1 cellular context compared by ENCODE assay signal in the genomic region with DNA sequence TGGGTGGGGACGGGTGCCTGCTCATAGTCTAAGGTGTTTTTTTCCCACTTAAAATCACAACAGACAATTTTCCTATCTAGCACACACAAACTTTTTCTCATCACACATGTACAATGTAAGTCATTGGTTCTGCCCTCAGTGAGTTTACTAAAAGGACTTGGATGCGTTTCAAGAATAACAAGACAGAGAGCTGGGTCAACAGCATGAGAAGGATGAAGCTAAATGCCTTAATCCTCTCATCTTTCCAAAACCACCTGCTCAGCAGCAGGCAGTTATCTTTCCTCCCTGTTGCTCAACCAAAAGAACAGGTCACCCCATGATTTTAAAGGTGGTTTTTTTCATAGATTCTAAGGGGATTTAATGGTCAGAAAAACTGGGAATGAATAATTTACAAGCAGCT.
TF ChIP-seq lines count a peak whose summit lies in the region.

No MANE protein-coding gene starts in this region.

TF ChIP-seq in IMR-90, 13 proteins besides CTCF, POLR2A, EP300 and RAD21:
- TF ChIP-seq BHLHE40 (IDR thresholded peaks at IDR 0.05; ENCODE audit: low read depth, low read length) (no peak), RFX5 (IDR thresholded peaks at IDR 0.05; ENCODE audit: low read depth, low read length) (no peak), MAFK (IDR thresholded peaks at IDR 0.05; ENCODE audit: low read depth, low read length) (no peak), MXI1 (IDR thresholded peaks at IDR 0.05; ENCODE audit: borderline replicate concordance, low read depth, low read length) (no peak), SMC3 (IDR thresholded peaks at IDR 0.05; ENCODE audit: low read depth, low read length) (no peak), NFE2L2 (IDR thresholded peaks at IDR 0.05; ENCODE audit: low read depth, low read length) (no peak), CEBPB (IDR thresholded peaks at IDR 0.05; ENCODE audit: low read depth, low read length) (no peak), RCOR1 (IDR thresholded peaks at IDR 0.05; ENCODE audit: insufficient replicate concordance, low read length) (no peak), MAZ (IDR thresholded peaks at IDR 0.05; ENCODE audit: borderline replicate concordance, low read depth, low read length) (no peak), FOS (IDR thresholded peaks at IDR 0.05; ENCODE audit: low read depth, low read length) (no peak), CHD1 (IDR thresholded peaks at IDR 0.05; ENCODE audit: low read depth, low read length) (no peak)
- TF ChIP-seq, protein P1, sequence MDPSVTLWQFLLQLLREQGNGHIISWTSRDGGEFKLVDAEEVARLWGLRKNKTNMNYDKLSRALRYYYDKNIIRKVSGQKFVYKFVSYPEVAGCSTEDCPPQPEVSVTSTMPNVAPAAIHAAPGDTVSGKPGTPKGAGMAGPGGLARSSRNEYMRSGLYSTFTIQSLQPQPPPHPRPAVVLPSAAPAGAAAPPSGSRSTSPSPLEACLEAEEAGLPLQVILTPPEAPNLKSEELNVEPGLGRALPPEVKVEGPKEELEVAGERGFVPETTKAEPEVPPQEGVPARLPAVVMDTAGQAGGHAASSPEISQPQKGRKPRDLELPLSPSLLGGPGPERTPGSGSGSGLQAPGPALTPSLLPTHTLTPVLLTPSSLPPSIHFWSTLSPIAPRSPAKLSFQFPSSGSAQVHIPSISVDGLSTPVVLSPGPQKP (IDR thresholded peaks at IDR 0.05; ENCODE audit: borderline replicate concordance, low read depth, low read length) = no peak
- TF ChIP-seq, protein P2, sequence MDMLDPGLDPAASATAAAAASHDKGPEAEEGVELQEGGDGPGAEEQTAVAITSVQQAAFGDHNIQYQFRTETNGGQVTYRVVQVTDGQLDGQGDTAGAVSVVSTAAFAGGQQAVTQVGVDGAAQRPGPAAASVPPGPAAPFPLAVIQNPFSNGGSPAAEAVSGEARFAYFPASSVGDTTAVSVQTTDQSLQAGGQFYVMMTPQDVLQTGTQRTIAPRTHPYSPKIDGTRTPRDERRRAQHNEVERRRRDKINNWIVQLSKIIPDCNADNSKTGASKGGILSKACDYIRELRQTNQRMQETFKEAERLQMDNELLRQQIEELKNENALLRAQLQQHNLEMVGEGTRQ (IDR thresholded peaks at IDR 0.05; ENCODE audit: low read depth, low read length) = no peak
